In the genomic region with DNA sequence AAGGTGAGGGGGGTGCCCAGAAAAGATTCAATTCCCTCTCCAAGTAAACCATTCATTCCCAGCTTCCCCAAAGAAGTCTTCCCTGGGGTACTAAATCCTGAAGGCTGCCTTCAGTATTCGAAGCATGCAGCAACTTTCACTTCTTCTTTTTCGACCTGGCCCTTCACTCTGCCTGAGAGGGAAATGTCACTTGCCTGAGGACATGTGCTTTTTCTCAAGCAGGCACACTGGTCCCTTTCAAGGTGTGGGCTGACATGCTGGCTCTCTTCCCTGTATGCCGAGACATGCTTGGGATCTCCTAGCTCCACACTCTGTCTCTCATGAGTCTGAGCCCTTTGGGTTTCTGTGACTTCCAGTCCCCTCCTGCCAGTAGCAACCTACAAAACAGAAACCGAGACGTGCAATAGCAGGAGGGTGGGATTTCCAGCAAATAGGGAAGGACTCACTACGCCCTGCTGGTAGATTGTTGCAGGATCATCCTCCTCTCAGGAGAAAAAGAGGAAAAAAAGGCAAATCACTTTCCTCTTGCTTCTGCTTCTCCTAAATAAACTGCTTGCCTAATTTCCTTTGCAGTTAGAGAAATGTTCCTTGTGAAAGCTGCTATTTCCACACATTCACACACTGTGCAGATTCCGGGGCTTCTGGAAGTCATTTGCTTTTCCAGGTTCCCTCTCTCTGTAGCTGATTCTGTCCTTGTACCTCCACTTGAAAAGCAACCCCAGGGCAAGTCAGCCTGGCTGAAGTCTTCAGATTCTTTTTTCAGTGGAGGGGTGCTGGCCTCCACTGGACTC, we compare ENCODE assay signal across 9 cellular contexts. TPM values are rescaled to one million over a fixed set of nuclear protein-coding genes. Genes with fewer than 3 reads are reported as not detected.
DNase-seq lines count a peak whose midpoint lies in the region; ATAC-seq and TF ChIP-seq lines count a peak whose summit lies in the region.
"Had no signal": no experiment of that assay in that cellular context is flagged by ENCODE, and none has a peak within 500 bp of the region (broad histone marks: within the 10 kb centered on the region; RNA-seq: fewer than 3 reads in every experiment).

No MANE protein-coding gene starts in this region.

- H3K4me1 ChIP-seq in MM.1S (ENCODE audit: low read length), result peaks cover 12% of the 10 kb centered on the region

- H2AFZ ChIP-seq in MM.1S (ENCODE audit: low read length), result peak overlapping the region; percentile 16; the same call in 1 of the 2 replicates

- H3K9me3 ChIP-seq in MM.1S (replicated peaks; ENCODE audit: insufficient read depth, low read length), result no peaks in the 10 kb centered on the region

- H3K4me2 ChIP-seq in MM.1S (ENCODE audit: low read depth, low read length), result peak overlapping the region; percentile 21; the same call in 1 of the 2 replicates
- H3K4me2 ChIP-seq: KMS-11 had no signal

- TF ChIP-seq CTCF in MM.1S (IDR thresholded peaks at IDR 0.05; ENCODE audit: low read length), result no peak
- no peak for TF ChIP-seq CTCF in chondrocyte (IDR thresholded peaks at IDR 0.05)

- ATAC-seq in GM18517 (IDR thresholded peaks at IDR 0.05; ENCODE audit: unreplicated experiment) (peak; percentile 76), GM21825 (IDR thresholded peaks at IDR 0.05; ENCODE audit: unreplicated experiment) (peak; percentile 67)

- no peaks in the 10 kb centered on the region for H3K4me1 Mint-ChIP-seq in chondrocyte (ENCODE audit: low read depth)

- H3K27ac Mint-ChIP-seq in chondrocyte (ENCODE audit: unreplicated experiment), result no peak overlapping the region

- no peaks in the 10 kb centered on the region for H3F3A ChIP-seq in MM.1S (ENCODE audit: insufficient read depth, low read length)

- no peaks in the 10 kb centered on the region for H3K36me3 Mint-ChIP-seq in chondrocyte (ENCODE audit: low read depth)

- H3K9ac ChIP-seq in MM.1S (ENCODE audit: low read length), result no peak overlapping the region
- H3K9ac ChIP-seq: KMS-11 had no signal

- peak; percentile 47 for DNase-seq in MM.1S
- DNase-seq in inferior parietal cortex (ENCODE audit: extremely low spot score), result peak; percentile 8
- no peak for DNase-seq in SK-N-DZ (ENCODE audit: low spot score)
- no peak for DNase-seq in chondrocyte (ENCODE audit: low spot score)
- no peak for DNase-seq in NCI-H774 (lab: John Stamatoyannopoulos, UW)
- DNase-seq in H7, result no peak

- no peaks in the 10 kb centered on the region for H4K20me1 ChIP-seq in MM.1S (ENCODE audit: insufficient read depth, low read length)

- H3K4me3 ChIP-seq in MM.1S (ENCODE audit: low read length) (no peak overlapping the region), H7 (ENCODE audit: insufficient read depth, low read depth, low read length) (no peak overlapping the region)

- peaks cover 3% of the 10 kb centered on the region for H3K27me3 Mint-ChIP-seq in chondrocyte (ENCODE audit: low read depth)

- H3K27me3 ChIP-seq in MM.1S (replicated peaks; ENCODE audit: insufficient read depth, low read length) (no peaks in the 10 kb centered on the region), H7 (ENCODE audit: control insufficient read depth, insufficient read depth, low read length) (no peaks in the 10 kb centered on the region)

- no peaks in the 10 kb centered on the region for H3K9me3 Mint-ChIP-seq in chondrocyte (ENCODE audit: low read depth)

- no peaks in the 10 kb centered on the region for H3K9me2 ChIP-seq in MM.1S (replicated peaks; ENCODE audit: insufficient read depth, low read length)

- no peaks in the 10 kb centered on the region for H3K79me2 ChIP-seq in MM.1S (ENCODE audit: low read length)

- no peak overlapping the region for H3K4me3 Mint-ChIP-seq in chondrocyte (ENCODE audit: unreplicated experiment)

- H3K27ac ChIP-seq in MM.1S (ENCODE audit: low read length), result no peak overlapping the region
- H3K27ac ChIP-seq: KMS-11 had no signal

- no peaks in the 10 kb centered on the region for H3K36me3 ChIP-seq in MM.1S (replicated peaks; ENCODE audit: insufficient read depth, low read length)
- H3K36me3 ChIP-seq in H7 (replicated peaks; ENCODE audit: control insufficient read depth, insufficient read depth, low read length), result no peaks in the 10 kb centered on the region

RNA-seq across cellular contexts. Expression of gene FIGNL1, which starts 33.4 kb away (rescaled TPM):
- 45.8 and 50.9 TPM in 2 replicates for polyA plus RNA-seq in SK-N-DZ (2014; cell fraction: cytosol; rRNA removed)
- 49.9 and 57.5 TPM in 2 replicates for polyA plus RNA-seq in SK-N-DZ (2014; cell fraction: nucleus; rRNA removed)
- total RNA-seq in chondrocyte, result 6.5 to 11.4 TPM (median 6.8 TPM) in 3 replicates
- 19.2 and 24.2 TPM in 2 replicates for total RNA-seq in H7 (2014; rRNA removed; shearing (Covaris generic))

Comparison
In these comparisons a context has a peak if more than half of its experiments do, and no peak if none do; other contexts are left out.
1. DNase-seq: peak in MM.1S (single experiment) and inferior parietal cortex (single experiment); none in SK-N-DZ (single experiment), chondrocyte (single experiment), NCI-H774 (single experiment) and H7 (single experiment).